3 cellular contexts compared by ENCODE assay signal in the genomic region with DNA sequence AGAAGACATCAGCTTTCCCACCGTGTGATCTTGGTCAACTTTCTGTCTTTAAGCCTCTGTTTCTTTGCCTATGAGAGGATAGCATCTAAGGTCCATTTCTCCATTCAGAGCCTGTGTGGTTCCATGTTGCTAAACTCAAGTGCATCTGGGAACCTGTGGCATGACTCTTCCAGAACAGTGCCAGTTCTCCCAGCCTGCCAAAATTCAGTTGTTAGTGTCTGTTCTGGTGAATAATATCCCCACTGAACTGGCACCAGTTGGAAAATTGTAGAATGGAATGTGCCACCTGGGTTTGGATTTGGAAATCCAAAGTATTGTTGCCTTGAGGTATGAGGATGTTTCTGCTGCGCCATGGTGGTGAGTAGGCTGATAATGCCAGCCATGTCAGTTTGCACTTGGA. TPM values are rescaled to one million over a fixed set of nuclear protein-coding genes. Genes with fewer than 3 reads are reported as not detected.
"Had no signal": no experiment of that assay in that cellular context is flagged by ENCODE, and none has a peak within 500 bp of the region (broad histone marks: within the 10 kb centered on the region; RNA-seq: fewer than 3 reads in every experiment).

No MANE protein-coding gene starts in this region.

- ATAC-seq: GM12878 had no signal

- DNase-seq: GDM1, GF-D8 had no signal

- H3K4me3 ChIP-seq: GM12878 had no signal

RNA-seq across cellular contexts. Expression of gene TIMP4, which starts 31.3 kb away (rescaled TPM):
- total RNA-seq: GM12878 had no signal
